25 cellular contexts compared by ENCODE assay signal in the genomic region with DNA sequence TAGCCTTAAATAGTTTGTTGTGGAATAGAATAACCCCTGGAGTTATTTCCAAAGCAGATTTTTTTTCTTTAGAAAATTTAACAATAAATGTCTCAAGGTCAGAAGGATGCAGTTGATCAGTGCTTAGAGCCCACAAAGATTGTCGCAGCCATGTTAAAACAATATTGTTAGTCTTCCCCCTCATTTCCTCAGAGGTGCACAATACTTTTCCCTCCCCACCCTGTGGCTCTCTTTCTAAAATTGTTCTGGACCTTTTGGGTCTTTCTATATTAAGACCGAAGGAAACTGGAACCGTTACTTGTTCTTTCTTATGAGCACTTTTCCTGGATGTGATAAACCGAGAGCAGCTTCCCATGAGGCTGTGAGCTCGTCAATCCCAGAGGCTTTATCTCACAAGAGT.
"Had no signal": no experiment of that assay in that cellular context is flagged by ENCODE, and none has a peak within 500 bp of the region (broad histone marks: within the 10 kb centered on the region; RNA-seq: fewer than 3 reads in every experiment).

No MANE protein-coding gene starts in this region.

- H2AFZ ChIP-seq: hepatocyte had no signal

- H3K4me1 ChIP-seq: suprapubic skin, upper lobe of right lung had no signal

- H3K4me3 ChIP-seq: hepatocyte, lung, ovary, spleen, suprapubic skin, thoracic aorta, tibial artery, upper lobe of right lung had no signal

- H3K4me1 Mint-ChIP-seq: mesothelial cell of epicardium; natural killer cell; stimulated activated effector memory CD8-positive, alpha-beta T cell treated with anti-CD3 and anti-CD28 coated beads, Interleukin-12 subunit alpha, Interleukin-12 subunit beta, amount 100 ng/mL, for 72 hours had no signal

- H3K27ac ChIP-seq: hepatocyte, ovary, spleen, suprapubic skin, thoracic aorta, tibial artery, upper lobe of right lung had no signal

- ATAC-seq: left lobe of liver; natural killer cell; sciatic nerve; stimulated activated effector memory CD8-positive, alpha-beta T cell treated with anti-CD3 and anti-CD28 coated beads, Interleukin-12 subunit alpha, Interleukin-12 subunit beta, amount 100 ng/mL, for 72 hours; upper lobe of right lung had no signal

- H3K9me3 Mint-ChIP-seq: natural killer cell; stimulated activated effector memory CD8-positive, alpha-beta T cell treated with anti-CD3 and anti-CD28 coated beads, Interleukin-12 subunit alpha, Interleukin-12 subunit beta, amount 100 ng/mL, for 72 hours; stimulated activated naive CD8-positive, alpha-beta T cell treated with anti-CD3 and anti-CD28 coated beads, Interleukin-15, Interleukin-2, amounts not matched to agents 100 ng/mL and 50 ng/mL, for 24 hours had no signal

- H3K36me3 ChIP-seq: ovary, spleen, suprapubic skin, thoracic aorta, tibial artery, upper lobe of right lung had no signal

- H3K36me3 Mint-ChIP-seq: mesothelial cell of epicardium; naive B cell; natural killer cell; stimulated activated effector memory CD8-positive, alpha-beta T cell treated with anti-CD3 and anti-CD28 coated beads, Interleukin-12 subunit alpha, Interleukin-12 subunit beta, amount 100 ng/mL, for 72 hours had no signal

- H3K4me3 Mint-ChIP-seq: mesothelial cell of epicardium; naive B cell; natural killer cell; nephron progenitor cell; stimulated activated effector memory CD8-positive, alpha-beta T cell treated with anti-CD3 and anti-CD28 coated beads, Interleukin-12 subunit alpha, Interleukin-12 subunit beta, amount 100 ng/mL, for 72 hours; stimulated activated naive CD8-positive, alpha-beta T cell treated with anti-CD3 and anti-CD28 coated beads, Interleukin-15, Interleukin-2, amounts not matched to agents 100 ng/mL and 50 ng/mL, for 24 hours had no signal

- H3K27me3 ChIP-seq: hepatocyte, ovary, spleen, suprapubic skin, tibial artery, upper lobe of right lung had no signal

- H3K4me2 ChIP-seq: hepatocyte had no signal

- H3K27ac Mint-ChIP-seq: mesothelial cell of epicardium; natural killer cell; nephron progenitor cell; progenitor cell of endocrine pancreas; stimulated activated effector memory CD8-positive, alpha-beta T cell treated with anti-CD3 and anti-CD28 coated beads, Interleukin-12 subunit alpha, Interleukin-12 subunit beta, amount 100 ng/mL, for 72 hours; stimulated activated naive CD8-positive, alpha-beta T cell treated with anti-CD3 and anti-CD28 coated beads, Interleukin-15, Interleukin-2, amounts not matched to agents 100 ng/mL and 50 ng/mL, for 24 hours had no signal

- H3K79me2 ChIP-seq: hepatocyte had no signal

- DNase-seq: head of caudate nucleus; islet precursor cell; mesendoderm; naive B cell; natural killer cell; nephron progenitor cell; ovary; right cardiac atrium; small intestine; spleen; stimulated activated CD4-positive, alpha-beta T cell treated with anti-CD3 and anti-CD28 coated beads, Interleukin-4, amount 100 ng/mL, for 24 hours; stimulated activated naive CD4-positive, alpha-beta T cell; tibial artery; trophoblast cell; upper lobe of right lung had no signal

- H3K9me3 ChIP-seq: ovary, suprapubic skin, thoracic aorta, tibial artery, upper lobe of right lung had no signal
